8 cellular contexts compared by ENCODE assay signal in genomic region chr11:130915556-130916237, GRCh38. TPM values are rescaled to one million over a fixed set of nuclear protein-coding genes. Genes with fewer than 3 reads are reported as not detected.
DNase-seq lines count a peak whose midpoint lies in the region; ATAC-seq and TF ChIP-seq lines count a peak whose summit lies in the region.

No MANE protein-coding gene starts in this region.

- peaks cover 28% of the 10 kb centered on the region for H3K36me3 ChIP-seq in CD4-positive, CD25-positive, alpha-beta regulatory T cell (ENCODE audit: control insufficient read depth, insufficient read depth, low read length)
- H3K36me3 ChIP-seq in GM23338 (ENCODE audit: insufficient read depth): no peaks in the 10 kb centered on the region
- H3K36me3 ChIP-seq in skeletal muscle satellite cell (ENCODE audit: insufficient read depth, low read length): peaks cover 35% of the 10 kb centered on the region

- H3K27me3 ChIP-seq in CD4-positive, CD25-positive, alpha-beta regulatory T cell (ENCODE audit: control insufficient read depth, insufficient read depth, low read length): no peaks in the 10 kb centered on the region
- peaks cover 14% of the 10 kb centered on the region for H3K27me3 ChIP-seq in GM23338 (ENCODE audit: insufficient read depth)
- no peaks in the 10 kb centered on the region for H3K27me3 ChIP-seq in skeletal muscle satellite cell (ENCODE audit: control insufficient read depth, insufficient read depth, low read length)

- H3K4me3 ChIP-seq in CD4-positive, CD25-positive, alpha-beta regulatory T cell (ENCODE audit: low read depth, low read length): peak overlapping the region; percentile 65
- H3K4me3 ChIP-seq in GM23338 (peak overlapping the region; percentile 93), fibroblast of villous mesenchyme (ENCODE audit: low read depth, low read length) (peak overlapping the region; percentile 70), skeletal muscle satellite cell (ENCODE audit: low read length) (peak overlapping the region; percentile 90)

- peak overlapping the region; percentile 88 to 93 (median 90) for H3K4me3 Mint-ChIP-seq in CD4-positive, CD25-positive, alpha-beta regulatory T cell
- peak overlapping the region; percentile 83 for H3K4me3 Mint-ChIP-seq in GM23338
- peak overlapping the region; percentile 83 for H3K4me3 Mint-ChIP-seq in T-helper 1 cell treated with Interleukin-12 subunit alpha and Interleukin-12 subunit beta and Interleukin-4 antibody, amounts not matched to agents 30 μg/mL and 1 μg/mL, for 36 hours

- ATAC-seq in CD4-positive, CD25-positive, alpha-beta regulatory T cell (ENCODE audit: low read depth in 2 of 2): peak; percentile 5 to 9
- ATAC-seq in GM23338 (no peak; the same call in 2 of the 3 replicates), GM19351 (IDR thresholded peaks at IDR 0.05; ENCODE audit: unreplicated experiment) (no peak)

- H3K9me3 Mint-ChIP-seq in CD4-positive, CD25-positive, alpha-beta regulatory T cell: peaks cover 0 to 26% (median 0%) of the 10 kb centered on the region in 7 donors
- no peaks in the 10 kb centered on the region for H3K9me3 Mint-ChIP-seq in GM23338
- no peaks in the 10 kb centered on the region for H3K9me3 Mint-ChIP-seq in T-helper 1 cell treated with Interleukin-12 subunit alpha and Interleukin-12 subunit beta and Interleukin-4 antibody, amounts not matched to agents 30 μg/mL and 1 μg/mL, for 36 hours

- H3F3A ChIP-seq in GM23338 (replicated peaks; ENCODE audit: low read depth): no peaks in the 10 kb centered on the region

- H3K27ac Mint-ChIP-seq in CD4-positive, CD25-positive, alpha-beta regulatory T cell: peak overlapping the region; percentile 84 to 95 (median 94)
- H3K27ac Mint-ChIP-seq in GM23338: no peak overlapping the region
- H3K27ac Mint-ChIP-seq in T-helper 1 cell treated with Interleukin-12 subunit alpha and Interleukin-12 subunit beta and Interleukin-4 antibody, amounts not matched to agents 30 μg/mL and 1 μg/mL, for 36 hours: peak overlapping the region; percentile 85

- no peaks in the 10 kb centered on the region; the same call in 1 of the 2 replicates for H4K20me1 ChIP-seq in GM23338 (replicated peaks; ENCODE audit: insufficient read depth)

- peaks cover 20% of the 10 kb centered on the region for H3K4me1 ChIP-seq in CD4-positive, CD25-positive, alpha-beta regulatory T cell (ENCODE audit: control insufficient read depth, insufficient read depth, low read length, poor library complexity, severe bottlenecking)
- H3K4me1 ChIP-seq in GM23338 (ENCODE audit: insufficient read depth) (peaks cover 6% of the 10 kb centered on the region), skeletal muscle satellite cell (ENCODE audit: control insufficient read depth, insufficient read depth, low read length) (peaks cover 15% of the 10 kb centered on the region)

- H3K36me3 Mint-ChIP-seq in CD4-positive, CD25-positive, alpha-beta regulatory T cell: peaks cover 30% of the 10 kb centered on the region
- H3K36me3 Mint-ChIP-seq in GM23338 (ENCODE audit: low read depth): peaks cover 8% of the 10 kb centered on the region
- peaks cover 22% of the 10 kb centered on the region for H3K36me3 Mint-ChIP-seq in T-helper 1 cell treated with Interleukin-12 subunit alpha and Interleukin-12 subunit beta and Interleukin-4 antibody, amounts not matched to agents 30 μg/mL and 1 μg/mL, for 36 hours (ENCODE audit: low read depth)

- H3K9me3 ChIP-seq in CD4-positive, CD25-positive, alpha-beta regulatory T cell (ENCODE audit: control insufficient read depth in 2 of 2, low read length in 2 of 2): peaks cover 0 to 2% of the 10 kb centered on the region in 2 experiments
- H3K9me3 ChIP-seq in skeletal muscle satellite cell (replicated peaks; ENCODE audit: low read length): no peaks in the 10 kb centered on the region

- H3K4me2 ChIP-seq in GM23338 (peak overlapping the region; percentile 73), skeletal muscle satellite cell (ENCODE audit: low read length) (peak overlapping the region; percentile 100)

- H2AFZ ChIP-seq in GM23338: peak overlapping the region; percentile 98

- DNase-seq in CD4-positive, CD25-positive, alpha-beta regulatory T cell: no peak
- DNase-seq in GM23338 (ENCODE audit: low spot score) (peak; percentile 17), fibroblast of villous mesenchyme (ENCODE audit: low read depth) (no peak), NCI-H1105 (lab: John Stamatoyannopoulos, UW) (no peak), NCI-H1930 (lab: John Stamatoyannopoulos, UW) (no peak)

- peaks cover 11% of the 10 kb centered on the region; the same call in 1 of the 2 replicates for H3K79me2 ChIP-seq in GM23338 (replicated peaks; ENCODE audit: insufficient read depth)

- H3K27ac ChIP-seq in CD4-positive, CD25-positive, alpha-beta regulatory T cell (ENCODE audit: insufficient read depth, low read length, poor library complexity, severe bottlenecking): peak overlapping the region; percentile 84
- no peak overlapping the region for H3K27ac ChIP-seq in GM23338 (ENCODE audit: low read depth)

- no peak for TF ChIP-seq CTCF in GM23338 (conservative IDR thresholded peaks at IDR 0.05; ENCODE audit: low read depth in 2 of 2)
- TF ChIP-seq CTCF in fibroblast of villous mesenchyme (IDR thresholded peaks at IDR 0.05; ENCODE audit: insufficient read depth, low read depth, low read length): no peak

- H3K27me3 Mint-ChIP-seq in CD4-positive, CD25-positive, alpha-beta regulatory T cell: peaks cover 11% of the 10 kb centered on the region
- H3K27me3 Mint-ChIP-seq in GM23338 (ENCODE audit: insufficient read depth, low read depth, poor library complexity): peaks cover 27% of the 10 kb centered on the region
- H3K27me3 Mint-ChIP-seq in T-helper 1 cell treated with Interleukin-12 subunit alpha and Interleukin-12 subunit beta and Interleukin-4 antibody, amounts not matched to agents 30 μg/mL and 1 μg/mL, for 36 hours (ENCODE audit: low read depth): no peaks in the 10 kb centered on the region

- peaks cover 5% of the 10 kb centered on the region for H3K9me2 ChIP-seq in GM23338 (ENCODE audit: insufficient read depth)

- H3K9ac ChIP-seq in skeletal muscle satellite cell (ENCODE audit: low read depth, low read length): peak overlapping the region; percentile 98

- H3K4me1 Mint-ChIP-seq in CD4-positive, CD25-positive, alpha-beta regulatory T cell: peaks cover 13 to 40% (median 19%) of the 10 kb centered on the region in 4 donors
- H3K4me1 Mint-ChIP-seq in GM23338: peaks cover 17% of the 10 kb centered on the region
- peaks cover 25% of the 10 kb centered on the region for H3K4me1 Mint-ChIP-seq in T-helper 1 cell treated with Interleukin-12 subunit alpha and Interleukin-12 subunit beta and Interleukin-4 antibody, amounts not matched to agents 30 μg/mL and 1 μg/mL, for 36 hours (ENCODE audit: low read depth)

TF ChIP-seq in GM23338, 12 proteins besides CTCF, POLR2A, EP300 and RAD21 (continues in another document):
- TF ChIP-seq CREB1 (CRISPR knock-in tag; IDR thresholded peaks at IDR 0.05; ENCODE audit: low read depth): no peak
- no peak for TF ChIP-seq EZH2phosphoT487 (IDR thresholded peaks at IDR 0.05; ENCODE audit: unreplicated experiment)
- no peak for TF ChIP-seq ZNF331 (CRISPR knock-in tag; IDR thresholded peaks at IDR 0.05; ENCODE audit: low read depth)
- TF ChIP-seq POLR2AphosphoS5 (IDR thresholded peaks at IDR 0.05; ENCODE audit: low read depth): no peak

RNA-seq across cellular contexts. Expression of gene SNX19, which starts 0.6 kb away (rescaled TPM):
- 63.5 TPM for total RNA-seq in CD4-positive, CD25-positive, alpha-beta regulatory T cell
- 10 to 100 TPM; 22.5 to 30.9 (median 28.0) TPM for polyA plus RNA-seq in CD4-positive, CD25-positive, alpha-beta regulatory T cell
- 29.0 and 30.0 TPM in 2 replicates for total RNA-seq in GM23338 (2014; rRNA removed; shearing (Covaris generic))
- 5.2 and 6.6 TPM in 2 replicates for polyA plus RNA-seq in GM23338 (2016; fragmentation: Nextera tagmentation; extraction: Ambion mirVana)
- total RNA-seq in fibroblast of villous mesenchyme: 96.3 and 106 TPM in 2 replicates
- 73.8 and 74.0 TPM in 2 replicates for total RNA-seq in skeletal muscle satellite cell (2012; rRNA removed)

Comparison
In these comparisons a context has a peak if more than half of its experiments do, and no peak if none do; other contexts are left out.
1. ATAC-seq: peak in CD4-positive, CD25-positive, alpha-beta regulatory T cell (2 of 2); none in GM23338 (single experiment) and GM19351 (single experiment).
2. Peak in every context shown above with its lines, with median percentiles within 50 percentile points of each other: H3K4me3 ChIP-seq and H3K4me3 Mint-ChIP-seq.